ENCODE assay signal across 14 cellular contexts in the genomic region with DNA sequence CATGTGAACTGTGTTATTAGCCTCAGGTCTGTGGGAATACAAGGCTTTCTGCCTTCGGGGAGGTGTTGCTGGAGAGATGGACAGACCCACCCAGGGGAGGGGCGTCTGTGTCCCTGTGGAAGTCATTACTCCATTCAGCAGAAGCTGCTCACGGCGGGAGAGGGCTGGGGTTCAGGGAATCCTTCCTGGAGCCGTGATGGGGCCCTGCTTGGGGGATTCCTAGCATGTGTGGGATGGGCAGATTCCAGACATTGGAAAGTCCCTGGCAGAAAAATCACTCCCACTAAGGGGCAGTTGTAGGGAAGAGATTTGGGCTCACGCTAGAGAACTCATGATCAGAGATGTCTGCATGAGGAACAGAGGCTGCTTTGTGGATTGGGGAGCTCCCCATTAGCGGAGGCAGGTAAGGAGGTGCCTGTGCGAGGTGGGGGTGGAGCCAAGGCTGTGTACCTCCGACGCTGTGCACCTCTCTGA. TPM values are rescaled to one million over a fixed set of nuclear protein-coding genes. Genes with fewer than 3 reads are reported as not detected.
DNase-seq lines count a peak whose midpoint lies in the region; ATAC-seq, FAIRE-seq and TF ChIP-seq lines count a peak whose summit lies in the region.
"Had no signal": no experiment of that assay in that cellular context is flagged by ENCODE, and none has a peak within 500 bp of the region (broad histone marks: within the 10 kb centered on the region; RNA-seq: fewer than 3 reads in every experiment).

No MANE protein-coding gene starts in this region.

- H3K4me3 ChIP-seq in H7 (ENCODE audit: insufficient read depth, low read depth, low read length) (no peak overlapping the region), choroid plexus epithelial cell (ENCODE audit: low read depth, low read length) (no peak overlapping the region), spleen (peak overlapping the region in 6 of 8 donors; percentile 4 to 49 (median 32)), SJCRH30 (no peak overlapping the region)

- no peak overlapping the region for H3K27ac Mint-ChIP-seq in activated CD4-positive, alpha-beta memory T cell treated with anti-CD3 and anti-CD28 coated beads, Interleukin-2, amount 10 ng/mL, durations not matched to agents 7 days and 5 days
- H3K27ac Mint-ChIP-seq: stimulated activated naive CD8-positive, alpha-beta T cell treated with anti-CD3 and anti-CD28 coated beads, Interleukin-15, Interleukin-2, amounts not matched to agents 100 ng/mL and 50 ng/mL, for 24 hours; T-cell had no signal

- CTCF ChIA-PET in activated CD4-positive, alpha-beta memory T cell treated with anti-CD3 and anti-CD28 coated beads, Interleukin-2, amount 10 ng/mL, durations not matched to agents 7 days and 5 days (lab: Charles Lee) = no interaction called here

- H3K27ac ChIP-seq in spleen (peak overlapping the region; percentile 63 to 87 (median 80)), SJCRH30 (no peak overlapping the region)

- no peak for FAIRE-seq in GM12892 (lab: Jason Lieb, UNC)
- FAIRE-seq: GM18507, islet of Langerhans had no signal

- TF ChIP-seq CTCF in choroid plexus epithelial cell (conservative IDR thresholded peaks at IDR 0.05; ENCODE audit: low read depth, low read length) (no peak), spleen (IDR thresholded peaks at IDR 0.05 in 8 of 11, conservative IDR thresholded peaks at IDR 0.05 in 3 of 11) (no peak)

- no peaks in the 10 kb centered on the region for H3K36me3 ChIP-seq in H7 (replicated peaks; ENCODE audit: control insufficient read depth, insufficient read depth, low read length)
- peaks cover 0 to 3% (median 0%) of the 10 kb centered on the region in 6 donors for H3K36me3 ChIP-seq in spleen
- H3K36me3 ChIP-seq in SJCRH30 = no peaks in the 10 kb centered on the region

- no peaks in the 10 kb centered on the region for H3K9me3 Mint-ChIP-seq in activated CD4-positive, alpha-beta memory T cell treated with anti-CD3 and anti-CD28 coated beads, Interleukin-2, amount 10 ng/mL, durations not matched to agents 7 days and 5 days
- H3K9me3 Mint-ChIP-seq: stimulated activated naive CD8-positive, alpha-beta T cell treated with anti-CD3 and anti-CD28 coated beads, Interleukin-15, Interleukin-2, amounts not matched to agents 100 ng/mL and 50 ng/mL, for 24 hours; T-cell had no signal

- no peaks in the 10 kb centered on the region for H3K4me1 Mint-ChIP-seq in activated CD4-positive, alpha-beta memory T cell treated with anti-CD3 and anti-CD28 coated beads, Interleukin-2, amount 10 ng/mL, durations not matched to agents 7 days and 5 days
- H3K4me1 Mint-ChIP-seq: T-cell had no signal

- H3K27me3 Mint-ChIP-seq in activated CD4-positive, alpha-beta memory T cell treated with anti-CD3 and anti-CD28 coated beads, Interleukin-2, amount 10 ng/mL, durations not matched to agents 7 days and 5 days = peaks cover 8% of the 10 kb centered on the region
- H3K27me3 Mint-ChIP-seq: stimulated activated naive CD8-positive, alpha-beta T cell treated with anti-CD3 and anti-CD28 coated beads, Interleukin-15, Interleukin-2, amounts not matched to agents 100 ng/mL and 50 ng/mL, for 24 hours had no signal

- H3K36me3 Mint-ChIP-seq in activated CD4-positive, alpha-beta memory T cell treated with anti-CD3 and anti-CD28 coated beads, Interleukin-2, amount 10 ng/mL, durations not matched to agents 7 days and 5 days (ENCODE audit: low read depth) = no peaks in the 10 kb centered on the region
- H3K36me3 Mint-ChIP-seq: T-cell had no signal

- TF ChIP-seq POLR2A in spleen (IDR thresholded peaks at IDR 0.05) (no peak), GM12892 (IDR thresholded peaks at IDR 0.05; ENCODE audit: low read depth, low read length) (no peak)

- H3K9me3 ChIP-seq in spleen (no peaks in the 10 kb centered on the region), SJCRH30 (replicated peaks) (no peaks in the 10 kb centered on the region)

- no peak for ATAC-seq in HG02885 (IDR thresholded peaks at IDR 0.05; ENCODE audit: poor library complexity, unreplicated experiment)
- ATAC-seq: T-cell had no signal

- H3K4me1 ChIP-seq in spleen = peaks cover 3 to 94% (median 22%) of the 10 kb centered on the region in 6 donors
- no peaks in the 10 kb centered on the region for H3K4me1 ChIP-seq in SJCRH30

- H3K27me3 ChIP-seq in H7 (ENCODE audit: control insufficient read depth, insufficient read depth, low read length) (no peaks in the 10 kb centered on the region), spleen (replicated peaks in 1 of 7) (no peaks in the 10 kb centered on the region), SJCRH30 (no peaks in the 10 kb centered on the region)

- POLR2A ChIA-PET in activated CD4-positive, alpha-beta memory T cell treated with anti-CD3 and anti-CD28 coated beads, Interleukin-2, amount 10 ng/mL, durations not matched to agents 7 days and 5 days (lab: Charles Lee) = no interaction called here

- intact Hi-C loops in spleen (cut with DNase I; ENCODE audit: low total_unique reads) = loop anchor here (10.0 kb wide), 1 partner anchor 65 kb away; no protein-coding TSS in a partner anchor

- peak; percentile 63 for DNase-seq in H7
- DNase-seq in choroid plexus epithelial cell (ENCODE audit: low read depth) = peak; percentile 75
- DNase-seq in kidney tubule cell (ENCODE audit: low spot score) = peak; percentile 32
- DNase-seq in spleen = no peak
- DNase-seq in activated CD4-positive, alpha-beta memory T cell treated with anti-CD3 and anti-CD28 coated beads, Interleukin-2, amount 10 ng/mL, durations not matched to agents 7 days and 5 days = no peak
- DNase-seq in GM12892 (ENCODE audit: insufficient read length) = no peak
- DNase-seq in SJCRH30 = no peak
- DNase-seq: NCI-H2171, T-cell had no signal

- 43 to 65% (median 56%) methylated on average over 10 of the region's 10 CpGs for WGBS in spleen, 5 donors

- no peak overlapping the region for H3K4me3 Mint-ChIP-seq in activated CD4-positive, alpha-beta memory T cell treated with anti-CD3 and anti-CD28 coated beads, Interleukin-2, amount 10 ng/mL, durations not matched to agents 7 days and 5 days
- H3K4me3 Mint-ChIP-seq: stimulated activated naive CD8-positive, alpha-beta T cell treated with anti-CD3 and anti-CD28 coated beads, Interleukin-15, Interleukin-2, amounts not matched to agents 100 ng/mL and 50 ng/mL, for 24 hours; T-cell had no signal

RNA-seq across cellular contexts. Expression of a gene that starts 56.3 kb away (rescaled TPM):
- 8.5 and 8.8 TPM in 2 replicates for total RNA-seq in H7 (2014; rRNA removed; shearing (Covaris generic))
- 100 to 1,000 TPM in 5 of 7 donors, 10 to 100 TPM in 2; 48.2 to 258 (median 197) TPM for total RNA-seq in spleen
- polyA plus RNA-seq in spleen = 10 to 100 TPM; 20.3 to 82.3 (median 21.3) TPM
- not detected for total RNA-seq in activated CD4-positive, alpha-beta memory T cell treated with anti-CD3 and anti-CD28 coated beads, Interleukin-2, amount 10 ng/mL, durations not matched to agents 7 days and 5 days
- polyA plus RNA-seq in GM12892 (2012; ENCODE audit: missing spikeins) = not detected
- 0.61 and 0.75 TPM in 2 replicates for total RNA-seq in SJCRH30 (2014; rRNA removed; shearing (Covaris generic))
- total RNA-seq: activated CD8-positive, alpha-beta memory T cell treated with anti-CD3 and anti-CD28 coated beads for 36 hours had no signal

Comparison
In these comparisons a context has a peak if more than half of its experiments do, and no peak if none do; other contexts are left out.
1. DNase-seq: peak in H7 (single experiment), choroid plexus epithelial cell (single experiment) and kidney tubule cell (single experiment); none in spleen (single experiment), activated CD4-positive, alpha-beta memory T cell treated with anti-CD3 and anti-CD28 coated beads, Interleukin-2, amount 10 ng/mL, durations not matched to agents 7 days and 5 days (single experiment), GM12892 (single experiment) and SJCRH30 (0 of 2).
2. H3K4me3 ChIP-seq: peak in spleen (6 of 8); none in H7 (single experiment), choroid plexus epithelial cell (single experiment) and SJCRH30 (single experiment).